Comparison of ENCODE assay signal across 8 cellular contexts in genomic region chr9:132977626-132978450, GRCh38. TPM values are rescaled to one million over a fixed set of nuclear protein-coding genes. Genes with fewer than 3 reads are reported as not detected.
DNase-seq lines count a peak whose midpoint lies in the region; ATAC-seq and TF ChIP-seq lines count a peak whose summit lies in the region.

No MANE protein-coding gene starts in this region.

- peaks cover 7% of the 10 kb centered on the region for H4K20me1 ChIP-seq in neural progenitor cell (ENCODE audit: low read depth)

- H3K4me3 Mint-ChIP-seq in HFFc6 (no peak overlapping the region), neural progenitor cell (peak overlapping the region; percentile 48)

- H3K9ac ChIP-seq in NT2/D1 (ENCODE audit: insufficient read length, low read depth) (peak overlapping the region; percentile 58), neural progenitor cell (no peak overlapping the region)

- H3F3A ChIP-seq in neural progenitor cell (ENCODE audit: low read depth): no peaks in the 10 kb centered on the region

- H3K4me3 ChIP-seq in NT2/D1 (ENCODE audit: insufficient read length, low read depth): no peak overlapping the region
- no peak overlapping the region for H3K4me3 ChIP-seq in neural progenitor cell

- ATAC-seq in HG03521 (IDR thresholded peaks at IDR 0.05; ENCODE audit: unreplicated experiment): no peak

- peak; percentile 59 for DNase-seq in EL
- DNase-seq in HFFc6: peak; percentile 30
- DNase-seq in NT2/D1 (ENCODE audit: low read depth, low spot score): peak; percentile 49
- peak; percentile 54 for DNase-seq in activated T-cell treated with anti-CD3 and anti-CD28 coated beads for 4 hours
- peak; percentile 24 for DNase-seq in fibroblast of gingiva (ENCODE audit: low read depth)
- DNase-seq in neural progenitor cell (ENCODE audit: low spot score): peak; percentile 79
- peak in 41 of 49 donors; percentile 1 to 72 (median 40) for DNase-seq in substantia nigra (lab: John Stamatoyannopoulos, UW)

- H3K27ac Mint-ChIP-seq in HFFc6: no peak overlapping the region
- no peak overlapping the region for H3K27ac Mint-ChIP-seq in neural progenitor cell

- no peaks in the 10 kb centered on the region for H3K79me2 ChIP-seq in neural progenitor cell (ENCODE audit: low read depth)

- H3K4me1 Mint-ChIP-seq in HFFc6 (ENCODE audit: low read depth) (no peaks in the 10 kb centered on the region), neural progenitor cell (peaks cover 6% of the 10 kb centered on the region)

- no peak overlapping the region for H3K27ac ChIP-seq in neural progenitor cell
- H3K27ac ChIP-seq in substantia nigra (ENCODE audit: low read depth, low read length, poor library complexity, severe bottlenecking): no peak overlapping the region

- H3K27me3 Mint-ChIP-seq in HFFc6 (ENCODE audit: insufficient read depth) (peaks cover 51% of the 10 kb centered on the region), neural progenitor cell (ENCODE audit: insufficient read depth, low read depth) (peaks cover 36% of the 10 kb centered on the region)

- peaks cover 9% of the 10 kb centered on the region for H3K4me1 ChIP-seq in NT2/D1 (ENCODE audit: insufficient read depth, insufficient read length)
- H3K4me1 ChIP-seq in neural progenitor cell: no peaks in the 10 kb centered on the region

- H3K36me3 Mint-ChIP-seq in HFFc6 (ENCODE audit: low read depth) (no peaks in the 10 kb centered on the region), neural progenitor cell (no peaks in the 10 kb centered on the region)

- H3K9me3 ChIP-seq in NT2/D1 (ENCODE audit: insufficient read depth, low read length): no peaks in the 10 kb centered on the region
- no peaks in the 10 kb centered on the region for H3K9me3 ChIP-seq in neural progenitor cell (ENCODE audit: low read depth)

- no peaks in the 10 kb centered on the region for H3K36me3 ChIP-seq in NT2/D1 (ENCODE audit: insufficient read depth, insufficient read length, low read length)
- H3K36me3 ChIP-seq in neural progenitor cell: no peaks in the 10 kb centered on the region

- no peak overlapping the region for H2AFZ ChIP-seq in neural progenitor cell (replicated peaks)

- H3K27me3 ChIP-seq in NT2/D1 (ENCODE audit: insufficient read depth, insufficient read length) (peaks cover 30% of the 10 kb centered on the region), neural progenitor cell (peaks cover 89% of the 10 kb centered on the region)

- TF ChIP-seq CTCF in HFFc6 (IDR thresholded peaks at IDR 0.05): peak; percentile 89
- TF ChIP-seq CTCF in neural progenitor cell (IDR thresholded peaks at IDR 0.05): peak; percentile 90

- no peaks in the 10 kb centered on the region for H3K9me3 Mint-ChIP-seq in HFFc6
- H3K9me3 Mint-ChIP-seq in neural progenitor cell: no peaks in the 10 kb centered on the region

- H3K4me2 ChIP-seq in neural progenitor cell: peak overlapping the region; percentile 29

RNA-seq across cellular contexts. Expression of gene GFI1B, which starts 0.7 kb away (rescaled TPM):
- total RNA-seq in HFFc6 (2021; fragmentation: NEBNext Ultra II Directional; extraction: Animal tissue kit (Norgen Biotek cat#: 25700)): under 1 TPM in 1 of 6 experiments, not detected in 5; 0.18 TPM
- 0.28 TPM in 1 of 2 replicates, not detected in the other for total RNA-seq in neural progenitor cell (ENCODE audit: low replicate concordance)

RNA-seq across cellular contexts. Expression of gene TSC1, which starts 33.4 kb away (rescaled TPM):
- total RNA-seq in HFFc6 (2021; fragmentation: NEBNext Ultra II Directional; extraction: Animal tissue kit (Norgen Biotek cat#: 25700)): 10 to 100 TPM; 36.0 to 39.7 (median 37.1) TPM
- total RNA-seq in neural progenitor cell (ENCODE audit: low replicate concordance): 44.9 and 64.9 TPM in 2 replicates

RNA-seq across cellular contexts. Expression of gene GTF3C5, which starts 53.0 kb away (rescaled TPM):
- 10 to 100 TPM; 34.5 to 40.2 (median 38.4) TPM for total RNA-seq in HFFc6 (2021; fragmentation: NEBNext Ultra II Directional; extraction: Animal tissue kit (Norgen Biotek cat#: 25700))
- total RNA-seq in neural progenitor cell (ENCODE audit: low replicate concordance): 77.9 and 119 TPM in 2 replicates

Comparison
In these comparisons a context has a peak if more than half of its experiments do, and no peak if none do; other contexts are left out.
1. DNase-seq: peak in every context shown above with its lines; median percentile 79 in neural progenitor cell; 59 in EL; 54 in activated T-cell treated with anti-CD3 and anti-CD28 coated beads for 4 hours; 49 in NT2/D1; 40 in substantia nigra; 30 in HFFc6; 24 in fibroblast of gingiva.